In genomic region chr1:212410231-212410825, GRCh38 we compare ENCODE assay signal across 20 cellular contexts. TPM values are rescaled to one million over a fixed set of nuclear protein-coding genes. Genes with fewer than 3 reads are reported as not detected.
DNase-seq lines count a peak whose midpoint lies in the region; ATAC-seq and TF ChIP-seq lines count a peak whose summit lies in the region.
"Had no signal": no experiment of that assay in that cellular context is flagged by ENCODE, and none has a peak within 500 bp of the region (broad histone marks: within the 10 kb centered on the region; RNA-seq: fewer than 3 reads in every experiment).

No MANE protein-coding gene starts in this region.

- peaks cover 0 to 4% (median 0%) of the 10 kb centered on the region in 4 donors for H3K36me3 ChIP-seq in liver (ENCODE audit: control insufficient read depth in 4 of 4, insufficient read depth in 3 of 4, low read depth in 1 of 4, low read length in 3 of 4)
- peaks cover 25% of the 10 kb centered on the region for H3K36me3 ChIP-seq in CD4-positive, alpha-beta memory T cell (ENCODE audit: insufficient read depth, low read length)

- WGBS in liver, result 64% methylated on average over 8 of the region's 8 CpGs

- H3K9me3 Mint-ChIP-seq in CD4-positive, alpha-beta memory T cell, result no peaks in the 10 kb centered on the region

- CTCF ChIA-PET in CD4-positive, alpha-beta memory T cell (lab: Charles Lee; ENCODE audit: partially characterized antibody), result interaction anchor here (1.2 kb wide), 1 partner anchor 46 kb away, joined by 7 read pairs; no protein-coding TSS in a partner anchor

- DNase-seq in GDM1 (lab: John Stamatoyannopoulos, UW), result peak; percentile 3
- DNase-seq in NOMO-1 (lab: John Stamatoyannopoulos, UW; ENCODE audit: unreplicated experiment in 2 of 2), result peak; percentile 23 to 83
- DNase-seq in T-helper 17 cell, result no peak
- no peak for DNase-seq in CD4-positive, alpha-beta memory T cell
- DNase-seq in NCI-H524 treated with DMSO at 0.1 percent for 48 hours (lab: John Stamatoyannopoulos, UW), result no peak
- DNase-seq: C1 segment of cervical spinal cord, Caco-2, EL, IMR-90, NCI-H1048, NCI-H1436 treated with DMSO at 0.1 percent for 48 hours, NCI-H2081, NCI-H510A, RPMI8226, SJCRH30 had no signal

- TF ChIP-seq RAD21 in liver (IDR thresholded peaks at IDR 0.05), result no peak

- H3K27ac ChIP-seq in liver (ENCODE audit: low read depth in 1 of 2, low read length in 2 of 2), result no peak overlapping the region
- no peak overlapping the region for H3K27ac ChIP-seq in CD4-positive, alpha-beta memory T cell (ENCODE audit: low read depth, low read length)
- H3K27ac ChIP-seq: A549, SJCRH30 had no signal

- ATAC-seq in T-helper 17 cell, result no peak
- no peak for ATAC-seq in HG02973 (IDR thresholded peaks at IDR 0.05; ENCODE audit: unreplicated experiment)
- no peak for ATAC-seq in HG03469 (IDR thresholded peaks at IDR 0.05; ENCODE audit: unreplicated experiment)
- ATAC-seq: A549, HCT116 had no signal

- H3K4me1 ChIP-seq in liver (ENCODE audit: control insufficient read depth in 4 of 4, insufficient read depth in 4 of 4, low read length in 3 of 4), result peaks cover 0 to 19% (median 7%) of the 10 kb centered on the region in 4 donors
- peaks cover 19% of the 10 kb centered on the region for H3K4me1 ChIP-seq in CD4-positive, alpha-beta memory T cell (ENCODE audit: insufficient read depth, low read length)

- POLR2A ChIA-PET in CD4-positive, alpha-beta memory T cell (lab: Charles Lee; ENCODE audit: partially characterized antibody), result no interaction called here

- H3K27me3 Mint-ChIP-seq in T-helper 17 cell, result no peaks in the 10 kb centered on the region
- H3K27me3 Mint-ChIP-seq in CD4-positive, alpha-beta memory T cell, result no peaks in the 10 kb centered on the region

- H3K9me3 ChIP-seq in T-helper 17 cell (ENCODE audit: control insufficient read depth, low read length, poor library complexity, severe bottlenecking), result no peaks in the 10 kb centered on the region
- no peaks in the 10 kb centered on the region for H3K9me3 ChIP-seq in liver (ENCODE audit: control insufficient read depth in 4 of 4, low read length in 3 of 4)
- no peaks in the 10 kb centered on the region for H3K9me3 ChIP-seq in CD4-positive, alpha-beta memory T cell (ENCODE audit: control insufficient read depth in 1 of 2, low read length in 2 of 2)
- H3K9me3 ChIP-seq: A549, Caco-2 had no signal

- TF ChIP-seq CTCF in liver (IDR thresholded peaks at IDR 0.05; ENCODE audit: low read depth, low read length, missing input control), result no peak

- peak overlapping the region; percentile 14 for H3K27ac Mint-ChIP-seq in T-helper 17 cell
- no peak overlapping the region for H3K27ac Mint-ChIP-seq in CD4-positive, alpha-beta memory T cell

- H3K4me3 ChIP-seq in liver (ENCODE audit: low read depth in 1 of 3, low read length in 3 of 3), result no peak overlapping the region
- no peak overlapping the region for H3K4me3 ChIP-seq in CD4-positive, alpha-beta memory T cell (ENCODE audit: low read length in 2 of 2)
- H3K4me3 ChIP-seq: A549, SJCRH30 had no signal

- H3K4me3 Mint-ChIP-seq in T-helper 17 cell, result no peak overlapping the region
- no peak overlapping the region for H3K4me3 Mint-ChIP-seq in CD4-positive, alpha-beta memory T cell

- intact Hi-C loops in CD4-positive, alpha-beta memory T cell (cut with micrococcal nuclease), result no loop called here

- H3K36me3 Mint-ChIP-seq in T-helper 17 cell (ENCODE audit: low read depth), result peaks cover 14% of the 10 kb centered on the region
- H3K36me3 Mint-ChIP-seq in CD4-positive, alpha-beta memory T cell, result peaks cover 40 to 58% of the 10 kb centered on the region in 2 donors

- H3K27me3 ChIP-seq in liver (ENCODE audit: control insufficient read depth in 4 of 4, insufficient read depth in 4 of 4, low read length in 3 of 4), result no peaks in the 10 kb centered on the region
- no peaks in the 10 kb centered on the region for H3K27me3 ChIP-seq in CD4-positive, alpha-beta memory T cell (ENCODE audit: insufficient read depth, low read length)
- H3K27me3 ChIP-seq: SJCRH30 had no signal

- H3K4me1 Mint-ChIP-seq in T-helper 17 cell, result peaks cover 22% of the 10 kb centered on the region
- H3K4me1 Mint-ChIP-seq in CD4-positive, alpha-beta memory T cell, result peaks cover 16 to 38% (median 23%) of the 10 kb centered on the region in 4 donors

- no peak overlapping the region for H3K9ac ChIP-seq in liver (ENCODE audit: low read depth in 1 of 2, low read length in 2 of 2)

TF ChIP-seq in liver, 16 proteins besides CTCF, POLR2A, EP300 and RAD21:
- TF ChIP-seq YY1 (IDR thresholded peaks at IDR 0.05) (no peak), HNF4A (conservative IDR thresholded peaks at IDR 0.05) (peak; percentile 27 to 61)

RNA-seq across cellular contexts. Expression of gene PACC1, which starts 4.4 kb away (rescaled TPM):
- total RNA-seq in T-helper 17 cell (1 to 10 TPM; 4.7 to 8.2 TPM), liver (1 to 10 TPM; 1.8 to 3.4 TPM)
- polyA plus RNA-seq in liver, result 1 to 10 TPM; 1.4 to 1.7 TPM
- total RNA-seq in CD4-positive, alpha-beta memory T cell, result 10 to 100 TPM in 1 of 2 experiments, 1 to 10 TPM in 1; 9.7 to 12.3 TPM
- polyA plus RNA-seq in CD4-positive, alpha-beta memory T cell, result 1 to 10 TPM; 8.8 to 9.4 TPM

RNA-seq across cellular contexts. Expression of gene NENF, which starts 22.4 kb away (rescaled TPM):
- 10 to 100 TPM; 15.4 to 23.3 TPM for total RNA-seq in T-helper 17 cell
- 1 to 10 TPM; 6.6 to 9.8 TPM for total RNA-seq in liver
- 10 to 100 TPM; 22.1 to 44.3 TPM for polyA plus RNA-seq in liver
- total RNA-seq in CD4-positive, alpha-beta memory T cell, result 10 to 100 TPM; 18.7 to 21.0 TPM
- 10 to 100 TPM; 42.6 to 76.2 TPM for polyA plus RNA-seq in CD4-positive, alpha-beta memory T cell

Comparison
In these comparisons a context has a peak if more than half of its experiments do, and no peak if none do; other contexts are left out.
1. DNase-seq: peak in GDM1 (single experiment) and NOMO-1 (2 of 2); none in T-helper 17 cell (0 of 3), CD4-positive, alpha-beta memory T cell (0 of 5) and NCI-H524 treated with DMSO at 0.1 percent for 48 hours (single experiment).